ENCODE assay signal across 8 cellular contexts in the genomic region with DNA sequence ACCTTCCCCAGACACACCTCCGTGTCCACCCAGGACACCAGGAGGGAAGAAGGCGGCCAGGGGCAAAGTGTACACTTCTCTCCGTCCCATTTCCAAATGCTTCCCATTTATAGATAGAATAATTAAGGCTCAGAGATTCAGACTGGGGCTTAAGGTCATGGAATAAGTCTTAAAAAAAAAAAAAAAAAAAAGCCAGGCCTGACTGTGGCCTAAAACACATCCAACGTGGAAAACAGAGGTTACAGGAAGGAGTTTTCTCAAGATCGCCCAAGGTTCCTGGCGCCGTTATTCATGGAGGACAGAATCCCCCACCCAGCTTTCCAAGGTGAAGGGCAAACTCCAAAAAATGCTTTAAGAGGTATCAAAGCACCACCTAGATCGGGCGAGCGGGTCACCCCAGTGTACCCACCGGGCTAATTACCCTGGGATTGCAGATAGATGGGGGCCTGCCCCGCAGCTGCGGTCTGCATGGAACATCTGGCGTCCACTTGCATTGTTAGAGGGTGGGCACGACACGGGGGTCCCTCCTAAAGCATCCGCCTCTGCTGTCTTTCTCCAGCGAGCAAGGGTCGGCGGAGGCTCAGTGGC. TPM values are rescaled to one million over a fixed set of nuclear protein-coding genes. Genes with fewer than 3 reads are reported as not detected.
DNase-seq lines count a peak whose midpoint lies in the region; ATAC-seq, FAIRE-seq and TF ChIP-seq lines count a peak whose summit lies in the region.

No MANE protein-coding gene starts in this region.

- no peak for TF ChIP-seq CTCF in 22Rv1 (IDR thresholded peaks at IDR 0.05)
- no peak for TF ChIP-seq CTCF in bronchial epithelial cell (IDR thresholded peaks at IDR 0.05; ENCODE audit: insufficient read depth, low read length, severe bottlenecking)

- H3K9ac ChIP-seq in HUES6 (ENCODE audit: low read length) (peak overlapping the region; percentile 87), mucosa of stomach (ENCODE audit: low read length) (peak overlapping the region; percentile 99)

- DNase-seq in bronchial epithelial cell (ENCODE audit: low read depth) (no peak), AML-193 (lab: John Stamatoyannopoulos, UW) (no peak), NCI-H146 (lab: John Stamatoyannopoulos, UW) (no peak), activated gamma-delta T cell (lab: John Stamatoyannopoulos, UW) (no peak)

- peak overlapping the region; percentile 98 for H3K27ac ChIP-seq in 22Rv1
- peak overlapping the region; percentile 51; the same call in 1 of the 2 replicates for H3K27ac ChIP-seq in HUES6 (ENCODE audit: low read depth, low read length)

- no peak for FAIRE-seq in bronchial epithelial cell (lab: Jason Lieb, UNC)

- peaks cover 11% of the 10 kb centered on the region; the same call in 1 of the 2 replicates for H3K36me3 ChIP-seq in HUES6 (ENCODE audit: control insufficient read depth, insufficient read depth, low read length)
- peaks cover 38% of the 10 kb centered on the region for H3K36me3 ChIP-seq in bronchial epithelial cell (ENCODE audit: control insufficient read depth, insufficient read depth, low read length)
- peaks cover 5% of the 10 kb centered on the region for H3K36me3 ChIP-seq in mucosa of stomach (ENCODE audit: control insufficient read depth, insufficient read depth, low read length)

- H3K4me3 ChIP-seq in HUES6 (ENCODE audit: low read depth, low read length) (peak overlapping the region; percentile 77), bronchial epithelial cell (ENCODE audit: low read depth, low read length) (peak overlapping the region; percentile 96), mucosa of stomach (ENCODE audit: low read length) (peak overlapping the region; percentile 51)

- no peaks in the 10 kb centered on the region for H3K27me3 ChIP-seq in HUES6 (ENCODE audit: control insufficient read depth, insufficient read depth, low read length)
- no peaks in the 10 kb centered on the region for H3K27me3 ChIP-seq in bronchial epithelial cell (ENCODE audit: control insufficient read depth, insufficient read depth, low read length)
- H3K27me3 ChIP-seq in mucosa of stomach (ENCODE audit: control insufficient read depth, insufficient read depth, low read length), result no peaks in the 10 kb centered on the region

- H3K4me1 ChIP-seq in HUES6 (ENCODE audit: control insufficient read depth, insufficient read depth, low read length), result peaks cover 57% of the 10 kb centered on the region
- H3K4me1 ChIP-seq in mucosa of stomach (ENCODE audit: control insufficient read depth, insufficient read depth, low read length), result peaks cover 72% of the 10 kb centered on the region

- no peaks in the 10 kb centered on the region for H3K9me3 ChIP-seq in HUES6 (ENCODE audit: control insufficient read depth, insufficient read depth, low read depth, low read length)
- H3K9me3 ChIP-seq in mucosa of stomach (ENCODE audit: control insufficient read depth, low read length), result no peaks in the 10 kb centered on the region

- ATAC-seq in GM21825 (IDR thresholded peaks at IDR 0.05; ENCODE audit: unreplicated experiment), result no peak

RNA-seq across cellular contexts. Expression of a gene that starts 36.1 kb away (rescaled TPM):
- 0.53 TPM in 1 of 2 replicates, not detected in the other for total RNA-seq in bronchial epithelial cell

RNA-seq across cellular contexts. Expression of a gene that starts 45.6 kb away (rescaled TPM):
- 3.2 and 5.1 TPM in 2 replicates for total RNA-seq in bronchial epithelial cell
